Comparison of ENCODE assay signal across 20 cellular contexts in genomic region chr2:176873403-176873802, GRCh38.
A peak's percentile ranks its signal among the peaks of the same experiment; 100 is the strongest.
DNase-seq lines count a peak whose midpoint lies in the region; ATAC-seq and TF ChIP-seq lines count a peak whose summit lies in the region.
"Had no signal": no experiment of that assay in that cellular context is flagged by ENCODE, and none has a peak within 500 bp of the region (broad histone marks: within the 10 kb centered on the region; RNA-seq: fewer than 3 reads in every experiment).

No MANE protein-coding gene starts in this region.

- in situ Hi-C loops in astrocyte of the spinal cord (cut with HindIII; ENCODE audit: low sequenced_read_pairs): no loop called here

- H3K4me3 ChIP-seq in AG10803 (ENCODE audit: low read length): no peak overlapping the region
- H3K4me3 ChIP-seq in astrocyte of the spinal cord (ENCODE audit: low read depth, low read length): no peak overlapping the region
- H3K4me3 ChIP-seq: esophagus muscularis mucosa, HAP-1, SJSA1 had no signal

- no peak for ATAC-seq in GM18520 (IDR thresholded peaks at IDR 0.05; ENCODE audit: unreplicated experiment)
- ATAC-seq: sciatic nerve had no signal

- DNase-seq in AG10803 (ENCODE audit: low read depth) (peak; percentile 0), HT1080 (ENCODE audit: low read depth) (peak; percentile 28), astrocyte of the spinal cord (ENCODE audit: low read depth, low spot score) (peak; percentile 3), iris pigment epithelial cell (ENCODE audit: low read depth) (peak; percentile 6), H4 (ENCODE audit: low spot score) (no peak), D341Med (ENCODE audit: low spot score) (no peak)
- DNase-seq in activated naive CD4-positive, alpha-beta T cell (lab: John Stamatoyannopoulos, UW): no peak
- DNase-seq: activated naive CD4-positive, alpha-beta T cell treated with anti-CD3 and anti-CD28 coated beads for 36 hours; GF-D8; hippocampal formation; KG1; midbrain; NCI-H1092 treated with DMSO at 0.1 percent for 48 hours; NCI-H69; stimulated activated CD4-positive, alpha-beta T cell treated with anti-CD3 and anti-CD28 coated beads, Interleukin-2, amount 100 ng/mL, for 24 hours had no signal

- TF ChIP-seq CTCF in AG10803 (conservative IDR thresholded peaks at IDR 0.05; ENCODE audit: low read length) (peak; percentile 22), astrocyte of the spinal cord (IDR thresholded peaks at IDR 0.05; ENCODE audit: low read depth, low read length) (peak; percentile 50)

Comparison
In these comparisons a context has a peak if more than half of its experiments do, and no peak if none do; other contexts are left out.
1. DNase-seq: peak in AG10803 (single experiment), HT1080 (single experiment), astrocyte of the spinal cord (single experiment) and iris pigment epithelial cell (single experiment); none in H4 (single experiment), activated naive CD4-positive, alpha-beta T cell (0 of 4) and D341Med (single experiment).